ENCODE assay signal across 9 cellular contexts in genomic region chr13:30340367-30341184, GRCh38. TPM values are rescaled to one million over a fixed set of nuclear protein-coding genes. Genes with fewer than 3 reads are reported as not detected.
DNase-seq lines count a peak whose midpoint lies in the region; ATAC-seq and TF ChIP-seq lines count a peak whose summit lies in the region.
"Had no signal": no experiment of that assay in that cellular context is flagged by ENCODE, and none has a peak within 500 bp of the region (broad histone marks: within the 10 kb centered on the region; RNA-seq: fewer than 3 reads in every experiment).

No MANE protein-coding gene starts in this region.

- peak overlapping the region; percentile 40 for H3K9ac ChIP-seq in skeletal muscle satellite cell (ENCODE audit: low read depth, low read length)

- H3K27me3 ChIP-seq in right atrium auricular region (no peaks in the 10 kb centered on the region), skeletal muscle satellite cell (ENCODE audit: control insufficient read depth, insufficient read depth, low read length) (no peaks in the 10 kb centered on the region)

- no peaks in the 10 kb centered on the region for H3K9me3 ChIP-seq in right atrium auricular region
- H3K9me3 ChIP-seq in skeletal muscle satellite cell (replicated peaks; ENCODE audit: low read length), result no peaks in the 10 kb centered on the region

- H3K36me3 Mint-ChIP-seq in WTC11, result no peaks in the 10 kb centered on the region

- no peaks in the 10 kb centered on the region for H3K27me3 Mint-ChIP-seq in WTC11 (ENCODE audit: low read depth)

- peak overlapping the region; percentile 70 for H3K4me2 ChIP-seq in skeletal muscle satellite cell (ENCODE audit: low read length)

- no peaks in the 10 kb centered on the region for H3K9me3 Mint-ChIP-seq in WTC11

- TF ChIP-seq CTCF in right atrium auricular region (IDR thresholded peaks at IDR 0.05) (no peak), WTC11 (IDR thresholded peaks at IDR 0.05) (no peak)

- POLR2A ChIA-PET in WTC11 (lab: Charles Lee), result interaction anchor here (0.7 kb wide), 1 partner anchor 13 kb away, joined by 3 read pairs; no protein-coding TSS in a partner anchor

- CTCF ChIA-PET in WTC11 (lab: Charles Lee), result interaction anchor here (1.2 to 1.4 kb wide), 2 partner anchors 67 to 208 kb away, joined by 3 read pairs; no protein-coding TSS in a partner anchor

- DNase-seq in GM04503 (ENCODE audit: low read depth) (peak; percentile 97), amniotic stem cell (lab: John Stamatoyannopoulos, UW) (peak; percentile 9), right atrium auricular region (ENCODE audit: low spot score) (peak; percentile 90), NCI-H526 treated with DMSO at 0.1 percent for 48 hours (lab: John Stamatoyannopoulos, UW) (no peak), WTC11 (ENCODE audit: low spot score) (no peak)

- no peaks in the 10 kb centered on the region for H3K36me3 ChIP-seq in right atrium auricular region
- H3K36me3 ChIP-seq in skeletal muscle satellite cell (ENCODE audit: insufficient read depth, low read length), result no peaks in the 10 kb centered on the region

- peaks cover 0 to 47% of the 10 kb centered on the region in 2 donors for H3K4me1 ChIP-seq in right atrium auricular region
- H3K4me1 ChIP-seq in skeletal muscle satellite cell (ENCODE audit: control insufficient read depth, insufficient read depth, low read length), result peaks cover 48% of the 10 kb centered on the region

- no peak for ATAC-seq in GM19351 (IDR thresholded peaks at IDR 0.05; ENCODE audit: unreplicated experiment)
- ATAC-seq in WTC11, result no peak
- no peak for ATAC-seq in GM18909 (IDR thresholded peaks at IDR 0.05; ENCODE audit: poor library complexity, unreplicated experiment)
- ATAC-seq: activated CD4-positive, CD25-positive, alpha-beta regulatory T cell treated with anti-CD3 and anti-CD28 coated beads, Interleukin-2, amount 50 U/mL, for 24 hours had no signal

- peaks cover 13% of the 10 kb centered on the region for H3K4me1 Mint-ChIP-seq in WTC11

- H3K4me3 ChIP-seq in right atrium auricular region, result no peak overlapping the region
- H3K4me3 ChIP-seq in skeletal muscle satellite cell (ENCODE audit: low read length), result peak overlapping the region; percentile 42

- H3K4me3 Mint-ChIP-seq in WTC11, result no peak overlapping the region

- H3K27ac Mint-ChIP-seq in WTC11, result no peak overlapping the region

- peak overlapping the region; percentile 72 to 87 for H3K27ac ChIP-seq in right atrium auricular region

TF ChIP-seq in WTC11, 78 proteins besides CTCF, POLR2A, EP300 and RAD21:
- TF ChIP-seq CDX4 (CRISPR knock-in tag; IDR thresholded peaks at IDR 0.05; ENCODE audit: borderline replicate concordance), result no peak
- no peak for TF ChIP-seq ZMAT4 (CRISPR knock-in tag; IDR thresholded peaks at IDR 0.05)
- TF ChIP-seq NFE2L1 (CRISPR knock-in tag; IDR thresholded peaks at IDR 0.05), result no peak
- no peak for TF ChIP-seq RELA (CRISPR knock-in tag; IDR thresholded peaks at IDR 0.05; ENCODE audit: borderline replicate concordance)

RNA-seq across cellular contexts. Expression of gene KATNAL1, which starts 33.2 kb away (rescaled TPM):
- total RNA-seq in right atrium auricular region, result 10 to 100 TPM; 22.2 to 37.9 TPM
- total RNA-seq in skeletal muscle satellite cell (2012; rRNA removed), result 14.2 and 16.0 TPM in 2 replicates
- total RNA-seq in WTC11 (2021), result 13.2 to 14.2 TPM (median 13.4 TPM) in 3 replicates

Comparison
In these comparisons a context has a peak if more than half of its experiments do, and no peak if none do; other contexts are left out.
1. DNase-seq: peak in GM04503 (single experiment), amniotic stem cell (single experiment) and right atrium auricular region (single experiment); none in NCI-H526 treated with DMSO at 0.1 percent for 48 hours (single experiment) and WTC11 (single experiment).